Comparison of ENCODE assay signal across 8 cellular contexts in genomic region chr12:46071769-46072624, GRCh38.
DNase-seq lines count a peak whose midpoint lies in the region; ATAC-seq and TF ChIP-seq lines count a peak whose summit lies in the region.

No MANE protein-coding gene starts in this region.

- intact Hi-C loops in ovary (cut with DNase I) = no loop called here

- H3K27me3 ChIP-seq in GM23248 (replicated peaks; ENCODE audit: insufficient read depth) (no peaks in the 10 kb centered on the region), foreskin keratinocyte (no peaks in the 10 kb centered on the region), ovary (no peaks in the 10 kb centered on the region)

- H3K4me1 ChIP-seq in GM23248 (ENCODE audit: insufficient read depth) (no peaks in the 10 kb centered on the region), foreskin keratinocyte (no peaks in the 10 kb centered on the region), ovary (ENCODE audit: insufficient read depth) (peaks cover 4% of the 10 kb centered on the region)

- H3K27ac ChIP-seq in GM23248 (no peak overlapping the region), foreskin keratinocyte (no peak overlapping the region), ovary (no peak overlapping the region)

- H3K9me3 Mint-ChIP-seq in activated T-helper 17 cell treated with anti-CD3 and anti-CD28 coated beads, Interleukin-2, amount 50 U/mL, for 72 hours = no peaks in the 10 kb centered on the region
- peaks cover 4% of the 10 kb centered on the region for H3K9me3 Mint-ChIP-seq in type B pancreatic cell

- H3K27me3 Mint-ChIP-seq in activated T-helper 17 cell treated with anti-CD3 and anti-CD28 coated beads, Interleukin-2, amount 50 U/mL, for 72 hours = peaks cover 14% of the 10 kb centered on the region
- H3K27me3 Mint-ChIP-seq in type B pancreatic cell = peaks cover 5% of the 10 kb centered on the region

- no peaks in the 10 kb centered on the region for H3K9me2 ChIP-seq in GM23248 (ENCODE audit: insufficient read depth)

- DNase-seq in ELR (ENCODE audit: low read depth) = peak; percentile 79
- peak; percentile 84 for DNase-seq in GM23248
- peak; percentile 87 for DNase-seq in RPMI8226
- DNase-seq in foreskin keratinocyte = peak in 1 of 2 donors; percentile 66
- DNase-seq in ovary = peak; percentile 25 to 62 (median 55)
- DNase-seq in type B pancreatic cell (ENCODE audit: extremely low spot score, unreplicated experiment) = peak; percentile 75

- no peak for TF ChIP-seq EP300 in ovary (IDR thresholded peaks at IDR 0.05)

- H3K36me3 ChIP-seq in GM23248 (ENCODE audit: low read depth) (no peaks in the 10 kb centered on the region), ovary (no peaks in the 10 kb centered on the region)

- H3F3A ChIP-seq in GM23248 (ENCODE audit: insufficient read depth) = no peaks in the 10 kb centered on the region

- peak; percentile 98 for TF ChIP-seq CTCF in LNCAP (IDR thresholded peaks at IDR 0.05)
- TF ChIP-seq CTCF in foreskin keratinocyte (conservative IDR thresholded peaks at IDR 0.05) = peak; percentile 98
- peak; percentile 35 to 56 (median 46) for TF ChIP-seq CTCF in ovary (IDR thresholded peaks at IDR 0.05)
- TF ChIP-seq CTCF in type B pancreatic cell (conservative IDR thresholded peaks at IDR 0.05) = peak; percentile 82

- 41% methylated on average over 8 of the region's 8 CpGs for WGBS in GM23248 (ENCODE audit: low coverage in 1 of 2, low lambda C conversion rate in 2 of 2, missing lambda C conversion rate in 2 of 2), 2 experiments
- 26 to 31% (median 29%) methylated on average over 8 of the region's 8 CpGs for WGBS in ovary, 3 donors

- no peaks in the 10 kb centered on the region for H3K36me3 Mint-ChIP-seq in activated T-helper 17 cell treated with anti-CD3 and anti-CD28 coated beads, Interleukin-2, amount 50 U/mL, for 72 hours (ENCODE audit: low read depth)
- no peaks in the 10 kb centered on the region for H3K36me3 Mint-ChIP-seq in type B pancreatic cell

- ATAC-seq in activated T-helper 17 cell treated with anti-CD3 and anti-CD28 coated beads, Interleukin-2, amount 50 U/mL, for 72 hours (replicated peaks) = peak; percentile 86
- ATAC-seq in foreskin keratinocyte = peak; percentile 86

- no peak overlapping the region for H3K4me2 ChIP-seq in GM23248 (ENCODE audit: unreplicated experiment)

- no peaks in the 10 kb centered on the region for H4K20me1 ChIP-seq in GM23248 (ENCODE audit: insufficient read depth)

- H3K4me1 Mint-ChIP-seq in activated T-helper 17 cell treated with anti-CD3 and anti-CD28 coated beads, Interleukin-2, amount 50 U/mL, for 72 hours = peaks cover 9% of the 10 kb centered on the region
- no peaks in the 10 kb centered on the region for H3K4me1 Mint-ChIP-seq in type B pancreatic cell (ENCODE audit: unreplicated experiment)

- peak overlapping the region; percentile 63 for H2AFZ ChIP-seq in GM23248

- no peak overlapping the region for H3K4me3 ChIP-seq in GM23248
- no peak overlapping the region for H3K4me3 ChIP-seq in ovary

- H3K9me3 ChIP-seq in GM23248 (ENCODE audit: low read depth) (no peaks in the 10 kb centered on the region), ovary (no peaks in the 10 kb centered on the region)

- H3K9ac ChIP-seq in GM23248 = no peak overlapping the region

- in situ Hi-C loops in GM23248 (cut with MboI) = no loop called here

- no peaks in the 10 kb centered on the region for H3K79me2 ChIP-seq in GM23248 (ENCODE audit: insufficient read depth)

- TF ChIP-seq POLR2A in ovary (IDR thresholded peaks at IDR 0.05) = no peak

- H3K4me3 Mint-ChIP-seq in activated T-helper 17 cell treated with anti-CD3 and anti-CD28 coated beads, Interleukin-2, amount 50 U/mL, for 72 hours = peak overlapping the region; percentile 40
- no peak overlapping the region for H3K4me3 Mint-ChIP-seq in type B pancreatic cell

- H3K27ac Mint-ChIP-seq in activated T-helper 17 cell treated with anti-CD3 and anti-CD28 coated beads, Interleukin-2, amount 50 U/mL, for 72 hours = peak overlapping the region; percentile 89
- peak overlapping the region; percentile 44 for H3K27ac Mint-ChIP-seq in type B pancreatic cell

Comparison
In these comparisons a context has a peak if more than half of its experiments do, and no peak if none do; other contexts are left out.
1. CTCF ChIP-seq: peak in every context shown above with its lines; median percentile 98 in LNCAP; 98 in foreskin keratinocyte; 82 in type B pancreatic cell; 46 in ovary.